Comparison of ENCODE assay signal across 8 cellular contexts in the genomic region with DNA sequence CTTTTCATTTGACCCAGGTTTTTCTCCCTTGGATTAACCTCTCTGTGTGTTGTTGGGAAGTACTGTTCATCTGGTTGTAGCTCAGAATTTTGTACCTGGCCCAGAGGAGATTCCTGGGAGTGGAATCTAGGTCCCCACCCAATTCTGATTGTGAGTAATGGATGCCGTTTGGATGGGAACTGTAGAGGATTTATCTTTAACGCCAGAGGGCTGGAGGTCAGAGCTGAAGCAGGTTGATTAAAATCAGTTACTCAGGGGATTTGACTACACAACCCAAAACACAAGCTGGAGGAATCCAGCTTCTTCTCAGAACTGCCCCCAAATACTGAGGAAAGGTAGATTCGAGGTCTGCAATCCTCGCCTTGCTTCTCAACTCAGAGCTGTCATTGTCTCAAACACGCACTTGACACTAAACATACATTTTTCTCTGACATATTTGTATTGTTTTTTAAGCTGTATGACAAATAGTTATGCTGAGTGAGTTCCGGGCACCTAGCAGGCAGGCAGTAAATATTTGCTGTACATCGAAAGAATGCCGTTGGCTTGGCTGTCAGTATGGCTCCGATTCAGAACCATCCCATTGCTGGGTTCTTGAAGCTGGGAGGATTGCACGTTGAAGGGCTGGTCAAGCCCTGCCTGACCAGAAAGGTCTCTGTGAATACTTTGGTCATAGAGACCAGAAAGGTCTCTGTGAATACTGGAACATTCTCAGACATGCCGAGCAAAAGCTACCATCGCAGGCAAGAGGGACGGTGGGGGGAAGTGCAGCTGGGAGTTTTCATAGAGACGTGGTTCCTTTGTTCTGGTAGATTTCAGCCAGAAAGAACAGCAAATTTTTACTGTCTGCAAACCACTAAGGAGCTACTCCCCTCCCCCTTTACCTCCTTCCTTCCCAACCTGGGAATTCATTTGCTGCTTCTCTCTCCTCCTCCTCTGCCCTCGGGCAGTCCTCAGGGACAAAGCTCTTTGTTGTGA.
A peak's percentile ranks its signal among the peaks of the same experiment; 100 is the strongest.
DNase-seq lines count a peak whose midpoint lies in the region; ATAC-seq, FAIRE-seq and TF ChIP-seq lines count a peak whose summit lies in the region.

No MANE protein-coding gene starts in this region.

- H3K9me3 Mint-ChIP-seq in astrocyte (ENCODE audit: unreplicated experiment) (peaks cover 2% of the 10 kb centered on the region), type B pancreatic cell (no peaks in the 10 kb centered on the region)

- H3K36me3 ChIP-seq in HUES48 (ENCODE audit: control insufficient read depth, insufficient read depth, low read length) (no peaks in the 10 kb centered on the region), astrocyte (ENCODE audit: insufficient read depth, low read length) (no peaks in the 10 kb centered on the region), HepG2 (replicated peaks in 1 of 2; ENCODE audit: control insufficient read depth in 1 of 2, insufficient read depth in 2 of 2, low read length in 2 of 2) (no peaks in the 10 kb centered on the region)

- H3K4me3 Mint-ChIP-seq in astrocyte (ENCODE audit: unreplicated experiment) (peak overlapping the region; percentile 86), type B pancreatic cell (peak overlapping the region; percentile 91)

- intact Hi-C loops in HepG2 (cut with micrococcal nuclease; ENCODE audit: unreplicated experiment), result loop anchor here (1.0 kb wide), 1 partner anchor 714 kb away; no protein-coding TSS in a partner anchor

- BruUV-seq in HepG2 (replicated peaks; lab: Mats Ljungman, UMichigan), result no TSS peak

- H3K4me2 ChIP-seq in astrocyte (ENCODE audit: low read length) (peak overlapping the region; percentile 95), HepG2 (ENCODE audit: low read depth, low read length) (peak overlapping the region; percentile 98)

- peak in 1 of 2 experiments; percentile 53; a peak in 1 of 4 replicates for TF ChIP-seq EP300 in HepG2 (IDR thresholded peaks at IDR 0.05; ENCODE audit: low read depth in 2 of 2, low read length in 2 of 2)
- peak; percentile 24; the same call in 1 of the 2 replicates for TF ChIP-seq EP300 in HepG2 (CRISPR knock-in tag; IDR thresholded peaks at IDR 0.05; ENCODE audit: borderline replicate concordance)

- TF ChIP-seq POLR2A in HepG2 (IDR thresholded peaks at IDR 0.05; ENCODE audit: insufficient read depth in 1 of 2, low read depth in 2 of 2, low read length in 2 of 2), result no peak

- H3K9me3 ChIP-seq in HUES48 (ENCODE audit: control insufficient read depth, insufficient read depth, low read length) (peaks cover 9% of the 10 kb centered on the region; the same call in 1 of the 2 replicates), astrocyte (ENCODE audit: insufficient read depth, low read depth, low read length) (no peaks in the 10 kb centered on the region), HepG2 (ENCODE audit: low read length) (no peaks in the 10 kb centered on the region)

- H3K4me1 ChIP-seq in HUES48 (ENCODE audit: control insufficient read depth, insufficient read depth, low read length) (peaks cover 38% of the 10 kb centered on the region), astrocyte (ENCODE audit: insufficient read depth, low read length) (peaks cover 25% of the 10 kb centered on the region), HepG2 (ENCODE audit: insufficient read depth, low read length) (peaks cover 46% of the 10 kb centered on the region)

- 4% methylated on average over 14 of the region's 15 CpGs for WGBS in HepG2 (ENCODE audit: low lambda C conversion rate)

- H3K27me3 ChIP-seq in HUES48 (ENCODE audit: control insufficient read depth, insufficient read depth, low read length), result peaks cover 8% of the 10 kb centered on the region; the same call in 1 of the 2 replicates
- H3K27me3 ChIP-seq in astrocyte (ENCODE audit: insufficient read depth, low read length), result no peaks in the 10 kb centered on the region
- H3K27me3 ChIP-seq in HepG2 (ENCODE audit: control insufficient read depth in 1 of 2, insufficient read depth in 2 of 2, low read length in 2 of 2), result peaks cover 0 to 12% of the 10 kb centered on the region in 2 experiments; a peak in 3 of 5 replicates

- no peaks in the 10 kb centered on the region for H3K36me3 Mint-ChIP-seq in astrocyte (ENCODE audit: low read depth, unreplicated experiment)
- H3K36me3 Mint-ChIP-seq in type B pancreatic cell, result no peaks in the 10 kb centered on the region

- DNase-seq in AG09309 (ENCODE audit: low read depth) (no peak), astrocyte (ENCODE audit: low read depth) (no peak), HepG2 (ENCODE audit: low spot score) (peak; percentile 51), type B pancreatic cell (ENCODE audit: extremely low spot score, unreplicated experiment) (no peak), GM19238 (ENCODE audit: insufficient read length, low spot score) (no peak), germinal center (ENCODE audit: low spot score) (no peak)

- ATAC-seq in HepG2 (peak; percentile 44), HG02642 (IDR thresholded peaks at IDR 0.05; ENCODE audit: poor library complexity, unreplicated experiment) (no peak)

- peak overlapping the region; percentile 48 for H3K27ac ChIP-seq in HUES48 (ENCODE audit: low read depth, low read length)
- peak overlapping the region; percentile 98 for H3K27ac ChIP-seq in astrocyte (ENCODE audit: low read depth, low read length)
- H3K27ac ChIP-seq in HepG2 (ENCODE audit: extremely low read length, insufficient read depth, low read length), result peak overlapping the region; percentile 37

- H3K79me2 ChIP-seq in astrocyte (ENCODE audit: insufficient read depth, low read length) (no peaks in the 10 kb centered on the region), HepG2 (ENCODE audit: insufficient read depth, low read length) (no peaks in the 10 kb centered on the region)

- H3K9ac ChIP-seq in HUES48 (ENCODE audit: low read depth, low read length) (peak overlapping the region; percentile 75), astrocyte (ENCODE audit: low read length) (peak overlapping the region; percentile 91), HepG2 (ENCODE audit: insufficient read depth, low read depth, low read length) (peak overlapping the region; percentile 67)

- H3K27ac Mint-ChIP-seq in astrocyte (ENCODE audit: unreplicated experiment) (peak overlapping the region; percentile 99), type B pancreatic cell (peak overlapping the region; percentile 92)

- POLR2A ChIA-PET in HepG2 (lab: Yijun Ruan, JAX), result interaction anchor here (1.0 to 1.7 kb wide), 2 partner anchors 277 to 851 kb away, joined by 3 to 4 read pairs; no protein-coding TSS in a partner anchor

- H4K20me1 ChIP-seq in astrocyte (ENCODE audit: insufficient read depth, low read length) (no peaks in the 10 kb centered on the region), HepG2 (ENCODE audit: insufficient read depth, low read length) (no peaks in the 10 kb centered on the region)

- TF ChIP-seq CTCF in AG09309 (IDR thresholded peaks at IDR 0.05; ENCODE audit: control insufficient read depth, insufficient read depth, low read depth, low read length, missing control alignments) (no peak), astrocyte (IDR thresholded peaks at IDR 0.05; ENCODE audit: insufficient read depth, low read depth, low read length) (no peak), HepG2 (CRISPR knock-in tag; IDR thresholded peaks at IDR 0.05) (no peak), type B pancreatic cell (conservative IDR thresholded peaks at IDR 0.05) (no peak)

- FAIRE-seq in astrocyte (lab: Jason Lieb, UNC) (no peak), HepG2 (lab: Jason Lieb, UNC) (no peak)

- in situ Hi-C loops in HepG2 (cut with HindIII; ENCODE audit: extremely low pct_ligation_motif_present, low pct_unique_long_range_greater_than_20kb), result loop anchor here (5.0 to 10.0 kb wide), 4 partner anchors 370 to 853 kb away; partner anchors contain the start of gene BLID

- peaks cover 17% of the 10 kb centered on the region for H3K4me1 Mint-ChIP-seq in astrocyte (ENCODE audit: low read depth, unreplicated experiment)
- peaks cover 47% of the 10 kb centered on the region for H3K4me1 Mint-ChIP-seq in type B pancreatic cell (ENCODE audit: unreplicated experiment)

- peak overlapping the region; percentile 43 for H3K4me3 ChIP-seq in AG09309 (ENCODE audit: control insufficient read depth, low read depth, low read length)
- H3K4me3 ChIP-seq in HUES48 (ENCODE audit: low read depth, low read length), result peak overlapping the region; percentile 66
- H3K4me3 ChIP-seq in astrocyte (ENCODE audit: insufficient read depth, low read depth, low read length), result peak overlapping the region; percentile 67
- H3K4me3 ChIP-seq in HepG2 (replicated peaks in 1 of 3; ENCODE audit: insufficient read depth in 1 of 3, low read depth in 2 of 3, low read length in 3 of 3), result peak overlapping the region; percentile 42 to 65 (median 56)

- H3K27me3 Mint-ChIP-seq in astrocyte (ENCODE audit: low read depth, unreplicated experiment), result peaks cover 18% of the 10 kb centered on the region
- peaks cover 12% of the 10 kb centered on the region for H3K27me3 Mint-ChIP-seq in type B pancreatic cell

- no peak for TF ChIP-seq RAD21 in HepG2 (CRISPR knock-in tag; IDR thresholded peaks at IDR 0.05)

- CTCF ChIA-PET in HepG2 (lab: Yijun Ruan, JAX; ENCODE audit: low intra/inter-chr PET ratio, low total read pairs), result interaction anchor here (1.3 to 2.3 kb wide), 5 partner anchors 445 to 851 kb away, joined by 3 to 45 read pairs (median 9); no protein-coding TSS in a partner anchor

- H2AFZ ChIP-seq in astrocyte (ENCODE audit: low read depth, low read length) (peak overlapping the region; percentile 77), HepG2 (ENCODE audit: low read length) (peak overlapping the region; percentile 8)

TF ChIP-seq in HepG2, 621 proteins besides CTCF, POLR2A, EP300 and RAD21 (continues in another document):
- TF ChIP-seq TERF1 (CRISPR knock-in tag; IDR thresholded peaks at IDR 0.05), result no peak
- no peak for TF ChIP-seq TCF7 (IDR thresholded peaks at IDR 0.05; ENCODE audit: low read depth)
- no peak for TF ChIP-seq RBFOX2 (IDR thresholded peaks at IDR 0.05; ENCODE audit: low read depth, low read length)
- no peak for TF ChIP-seq MXD1 (CRISPR knock-in tag; IDR thresholded peaks at IDR 0.05)

Comparison
In these comparisons a context has a peak if more than half of its experiments do, and no peak if none do; other contexts are left out.
1. H3K27ac ChIP-seq: peak in every context shown above with its lines; median percentile 98 in astrocyte; 48 in HUES48; 37 in HepG2.